In the genomic region with DNA sequence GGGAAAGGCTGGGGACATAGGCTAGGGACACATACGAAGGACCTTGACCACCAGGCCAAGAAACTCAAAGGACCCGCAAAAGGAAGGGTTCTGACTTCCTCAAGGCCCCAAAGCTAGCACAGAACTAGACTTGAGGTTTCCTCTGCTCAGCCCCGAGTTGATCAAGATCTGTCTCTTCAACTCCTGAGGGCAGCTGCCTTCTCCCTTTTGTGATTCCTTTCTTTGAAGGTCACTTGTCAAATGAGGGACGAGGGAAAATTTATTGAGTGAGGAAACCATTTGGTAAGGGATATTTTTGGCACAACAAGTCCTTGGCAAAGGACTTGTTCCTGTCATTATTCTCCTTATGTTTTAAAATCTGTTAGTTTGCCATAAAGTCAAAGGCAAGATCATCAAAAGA, we compare ENCODE assay signal across 16 cellular contexts. TPM values are rescaled to one million over a fixed set of nuclear protein-coding genes. Genes with fewer than 3 reads are reported as not detected.
A peak's percentile ranks its signal among the peaks of the same experiment; 100 is the strongest.
DNase-seq lines count a peak whose midpoint lies in the region; ATAC-seq, FAIRE-seq and TF ChIP-seq lines count a peak whose summit lies in the region.
"Had no signal": no experiment of that assay in that cellular context is flagged by ENCODE, and none has a peak within 500 bp of the region (broad histone marks: within the 10 kb centered on the region; RNA-seq: fewer than 3 reads in every experiment).

No MANE protein-coding gene starts in this region.

- POLR2A ChIA-PET in K562 (lab: Yijun Ruan, JAX), result interaction anchor here (4.0 kb wide), 1 partner anchor 12 kb away, joined by 19 read pairs; a partner anchor contains a TSS

- H3F3A ChIP-seq in MM.1S (ENCODE audit: insufficient read depth, low read length), result no peaks in the 10 kb centered on the region

- peaks cover 0 to 2% of the 10 kb centered on the region in 2 experiments; a peak in 1 of 5 replicates for H3K4me1 ChIP-seq in K562 (replicated peaks in 1 of 2; ENCODE audit: control insufficient read depth in 2 of 2, insufficient read depth in 2 of 2, low read length in 2 of 2)
- peaks cover 24% of the 10 kb centered on the region for H3K4me1 ChIP-seq in lower lobe of right lung
- H3K4me1 ChIP-seq in subcutaneous abdominal adipose tissue (ENCODE audit: control insufficient read depth in 5 of 5, insufficient read depth in 5 of 5, low read length in 5 of 5), result peaks cover 4 to 30% (median 25%) of the 10 kb centered on the region in 5 donors
- H3K4me1 ChIP-seq in MM.1S (ENCODE audit: low read length), result no peaks in the 10 kb centered on the region

- no peak for TF ChIP-seq EP300 in K562 (IDR thresholded peaks at IDR 0.05; ENCODE audit: low read length)

- H3K9me2 ChIP-seq in MM.1S (replicated peaks; ENCODE audit: insufficient read depth, low read length), result no peaks in the 10 kb centered on the region

- H3K4me3 ChIP-seq in K562 (no peak overlapping the region), lower lobe of right lung (no peak overlapping the region), subcutaneous abdominal adipose tissue (ENCODE audit: low read depth in 1 of 5, low read length in 5 of 5) (no peak overlapping the region), MM.1S (ENCODE audit: low read length) (no peak overlapping the region)

- H4K20me1 ChIP-seq in K562 (replicated peaks; ENCODE audit: control insufficient read depth, insufficient read depth, low read length), result no peaks in the 10 kb centered on the region
- no peaks in the 10 kb centered on the region for H4K20me1 ChIP-seq in MM.1S (ENCODE audit: insufficient read depth, low read length)

- no peaks in the 10 kb centered on the region for H3K79me2 ChIP-seq in K562 (ENCODE audit: control insufficient read depth, insufficient read depth, low read length)
- H3K79me2 ChIP-seq in MM.1S (ENCODE audit: low read length), result no peaks in the 10 kb centered on the region

- H3K9ac ChIP-seq in K562 (ENCODE audit: insufficient read depth in 1 of 2, low read depth in 2 of 2, low read length in 2 of 2) (no peak overlapping the region), subcutaneous abdominal adipose tissue (ENCODE audit: low read length in 5 of 5) (no peak overlapping the region), MM.1S (ENCODE audit: low read length) (no peak overlapping the region)

- CTCF ChIA-PET in K562 (lab: Yijun Ruan, JAX; ENCODE audit: low intra/inter-chr PET ratio), result no interaction called here

- no peaks in the 10 kb centered on the region for H3K36me3 ChIP-seq in K562 (ENCODE audit: control insufficient read depth, insufficient read depth, low read length)
- no peaks in the 10 kb centered on the region for H3K36me3 ChIP-seq in lower lobe of right lung
- no peaks in the 10 kb centered on the region for H3K36me3 ChIP-seq in subcutaneous abdominal adipose tissue (ENCODE audit: control insufficient read depth in 5 of 5, insufficient read depth in 5 of 5, low read length in 5 of 5)
- no peaks in the 10 kb centered on the region for H3K36me3 ChIP-seq in MM.1S (replicated peaks; ENCODE audit: insufficient read depth, low read length)

- H3K27ac ChIP-seq in K562 (ENCODE audit: extremely low read depth, low read depth, low read length), result no peak overlapping the region
- peak overlapping the region; percentile 61 for H3K27ac ChIP-seq in lower lobe of right lung
- H3K27ac ChIP-seq in subcutaneous abdominal adipose tissue (ENCODE audit: low read depth, low read length), result peak overlapping the region; percentile 50
- no peak overlapping the region for H3K27ac ChIP-seq in MM.1S (ENCODE audit: low read length)
- H3K27ac ChIP-seq: C4-2B had no signal

- no peak for TF ChIP-seq POLR2A in K562 (conservative IDR thresholded peaks at IDR 0.05)

- H3K27me3 ChIP-seq in K562 (ENCODE audit: control insufficient read depth in 2 of 2, insufficient read depth in 2 of 2, low read length in 2 of 2), result no peaks in the 10 kb centered on the region
- no peaks in the 10 kb centered on the region for H3K27me3 ChIP-seq in lower lobe of right lung (ENCODE audit: low read depth)
- H3K27me3 ChIP-seq in subcutaneous abdominal adipose tissue (ENCODE audit: control insufficient read depth in 5 of 5, insufficient read depth in 4 of 5, low read length in 5 of 5), result no peaks in the 10 kb centered on the region
- no peaks in the 10 kb centered on the region for H3K27me3 ChIP-seq in MM.1S (replicated peaks; ENCODE audit: insufficient read depth, low read length)

- 23% methylated on average over 4 of the region's 4 CpGs for WGBS in K562 (ENCODE audit: insufficient coverage, low coverage, missing lambda C conversion rate)

- BruUV-seq in K562 (replicated peaks; lab: Mats Ljungman, UMichigan), result no TSS peak

- DNase-seq in HT-29 (ENCODE audit: low spot score) (peak; percentile 13), K562 (ENCODE audit: extremely low read depth in 1 of 4, low spot score in 3 of 4) (no peak), lower lobe of right lung (no peak), MM.1S (no peak), AG20443 (ENCODE audit: low spot score) (no peak)
- DNase-seq: HFFc6; NCI-H1417; NCI-H1930; NCI-H446; NCI-H69; NK-92 treated with Interleukin-12 subunit alpha and Interleukin-12 subunit beta, amount 100 ng/mL, for 24 hours; SHP77 treated with DMSO at 0.1 percent for 48 hours had no signal

- intact Hi-C loops in K562 (cut with micrococcal nuclease) (no loop called here), lower lobe of right lung (cut with DNase I) (no loop called here)

- no peak for FAIRE-seq in K562 (lab: Jason Lieb, UNC)
- FAIRE-seq: H54 had no signal

- no peak for TF ChIP-seq CTCF in K562 (IDR thresholded peaks at IDR 0.05 in 2 of 3, conservative IDR thresholded peaks at IDR 0.05 in 1 of 3; ENCODE audit: insufficient read depth in 2 of 3, low read depth in 1 of 3, low read length in 3 of 3)
- TF ChIP-seq CTCF in lower lobe of right lung (IDR thresholded peaks at IDR 0.05), result no peak
- no peak for TF ChIP-seq CTCF in MM.1S (IDR thresholded peaks at IDR 0.05; ENCODE audit: low read length)

- ATAC-seq in K562, result peak; percentile 25; the same call in 2 of the 3 replicates
- ATAC-seq in lower lobe of right lung, result no peak
- no peak for ATAC-seq in GM18907 (IDR thresholded peaks at IDR 0.05; ENCODE audit: unreplicated experiment)

- in situ Hi-C loops in K562 (cut with MboI), result no loop called here

- no peak overlapping the region for H2AFZ ChIP-seq in K562 (ENCODE audit: low read depth, low read length)
- H2AFZ ChIP-seq in MM.1S (ENCODE audit: low read length), result no peak overlapping the region

- H3K4me2 ChIP-seq in K562 (ENCODE audit: insufficient read depth, low read length) (no peak overlapping the region), MM.1S (ENCODE audit: low read depth, low read length) (no peak overlapping the region)

- H3K9me3 ChIP-seq in K562 (replicated peaks; ENCODE audit: control insufficient read depth, insufficient read depth, low read depth, low read length), result no peaks in the 10 kb centered on the region
- H3K9me3 ChIP-seq in lower lobe of right lung, result no peaks in the 10 kb centered on the region
- no peaks in the 10 kb centered on the region for H3K9me3 ChIP-seq in subcutaneous abdominal adipose tissue (ENCODE audit: control insufficient read depth in 5 of 5, low read length in 5 of 5)
- no peaks in the 10 kb centered on the region for H3K9me3 ChIP-seq in MM.1S (replicated peaks; ENCODE audit: insufficient read depth, low read length)

- H3K9me1 ChIP-seq in K562 (ENCODE audit: control insufficient read depth, insufficient read depth, low read length), result no peaks in the 10 kb centered on the region

- TF ChIP-seq RAD21 in K562 (CRISPR knock-in tag; conservative IDR thresholded peaks at IDR 0.05 in 1 of 2, IDR thresholded peaks at IDR 0.05 in 1 of 2), result no peak

TF ChIP-seq in K562, 482 proteins besides CTCF, POLR2A, EP300 and RAD21:
- TF ChIP-seq FIP1L1 (IDR thresholded peaks at IDR 0.05; ENCODE audit: low read depth, low read length, poor library complexity, severe bottlenecking), result no peak
- TF ChIP-seq ZNF766 (CRISPR knock-in tag; conservative IDR thresholded peaks at IDR 0.05), result peak; percentile 56; the same call in 1 of the 2 replicates

RNA-seq across cellular contexts. Expression of a gene that starts 12.3 kb away (rescaled TPM):
- total RNA-seq in HT-29 (2014; rRNA removed; shearing (Covaris generic)), result 37.1 and 39.4 TPM in 2 replicates
- 16.6 and 83.8 TPM in 2 replicates for total RNA-seq in K562 (2011; cell fraction: chromatin; rRNA removed; ENCODE audit: low replicate concordance)
- total RNA-seq in K562 (2011; cell fraction: nucleolus; rRNA removed), result 4.2 and 6.4 TPM in 2 replicates
- total RNA-seq in K562 (2011; cell fraction: nucleoplasm; rRNA removed), result 16.1 and 32.0 TPM in 2 replicates
- total RNA-seq in K562 (2014; rRNA removed) (14.3 and 15.0 TPM in 2 replicates), K562 (2014; rRNA removed; fragmentation: Illumina TruSeq; extraction: Trizol) (28.4 and 35.3 TPM in 2 replicates), K562 (2015; rRNA removed; fragmentation: Illumina TruSeq; extraction: Trizol) (28.1 and 30.6 TPM in 2 replicates), K562 (2021) (21.2 and 22.1 TPM in 2 replicates), lower lobe of right lung (54.3 TPM)
- polyA plus RNA-seq in K562 (2011; rRNA removed) (6.8 and 10.6 TPM in 2 replicates), K562 (2014; fragmentation: Illumina TruSeq; extraction: Trizol) (13.4 and 16.5 TPM in 2 replicates), K562 (2014; fragmentation: Nextera tagmentation; extraction: Ambion mirVana) (1 to 10 TPM; 4.9 to 6.0 TPM), K562 (2014; rRNA removed) (10.6 and 10.7 TPM in 2 replicates)
- 1.6 and 3.5 TPM in 2 replicates for polyA plus RNA-seq in K562 (2011; cell fraction: cytosol; rRNA removed)
- polyA plus RNA-seq in K562 (2011; cell fraction: nucleus; rRNA removed), result 4.2 and 5.4 TPM in 2 replicates
- polyA plus RNA-seq in K562 (2012), result 10.8 and 12.3 TPM in 2 replicates
- polyA minus RNA-seq in K562 (2011; rRNA and poly(A)+ RNA removed), result 47.6 and 51.9 TPM in 2 replicates
- 13.8 and 19.1 TPM in 2 replicates for polyA minus RNA-seq in K562 (2011; cell fraction: cytosol; rRNA and poly(A)+ RNA removed)
- 13.7 and 34.7 TPM in 2 replicates for polyA minus RNA-seq in K562 (2011; cell fraction: nucleus; rRNA and poly(A)+ RNA removed)

Comparison
In these comparisons a context has a peak if more than half of its experiments do, and no peak if none do; other contexts are left out.
1. H3K27ac ChIP-seq: peak in lower lobe of right lung (single experiment) and subcutaneous abdominal adipose tissue (single experiment); none in K562 (single experiment) and MM.1S (single experiment).